Comparison of ENCODE assay signal across 11 cellular contexts in the genomic region with DNA sequence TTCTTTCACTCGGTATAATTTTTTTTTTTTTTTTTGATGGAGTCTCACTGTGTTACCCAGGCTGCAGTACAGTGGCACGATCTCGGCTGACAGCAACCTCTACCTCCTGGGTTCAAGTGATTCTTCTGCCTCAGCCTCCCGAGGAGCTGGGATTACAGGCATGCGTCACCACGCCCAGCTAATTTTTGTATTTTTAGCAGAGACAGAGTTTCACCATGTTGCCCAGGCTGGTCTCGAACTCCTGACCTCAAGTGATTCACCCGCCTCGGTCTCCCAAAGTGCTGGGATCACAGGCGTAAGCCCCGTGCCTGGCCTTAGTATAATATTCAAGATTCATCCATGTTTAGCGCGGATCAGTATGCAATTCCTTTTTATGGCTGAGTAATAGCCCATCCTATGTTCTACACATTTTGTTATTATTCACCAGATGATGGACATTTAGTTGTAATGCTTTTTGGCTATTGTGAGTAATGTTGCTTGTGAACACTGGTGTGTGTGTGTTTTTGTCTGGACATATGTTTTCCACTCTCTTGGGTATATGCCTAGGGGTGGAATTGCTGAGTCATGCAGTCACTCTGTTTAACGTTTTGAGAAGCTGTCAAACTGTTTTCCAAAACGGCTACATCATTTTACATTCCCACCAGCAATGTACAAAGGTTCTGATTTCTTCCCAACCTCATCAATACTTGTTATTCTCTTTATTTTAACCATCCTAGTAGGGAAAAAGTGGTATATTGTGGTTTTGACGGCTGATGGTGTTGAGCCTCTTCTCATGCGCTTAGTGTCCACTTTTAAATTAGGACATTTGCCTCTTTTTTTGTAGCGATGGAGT. TPM values are rescaled to one million over a fixed set of nuclear protein-coding genes. Genes with fewer than 3 reads are reported as not detected.
DNase-seq lines count a peak whose midpoint lies in the region; ATAC-seq and TF ChIP-seq lines count a peak whose summit lies in the region.
"Had no signal": no experiment of that assay in that cellular context is flagged by ENCODE, and none has a peak within 500 bp of the region (broad histone marks: within the 10 kb centered on the region; RNA-seq: fewer than 3 reads in every experiment).

No MANE protein-coding gene starts in this region.

- peaks cover 4 to 9% (median 6%) of the 10 kb centered on the region in 5 donors for H3K9me3 ChIP-seq in subcutaneous abdominal adipose tissue (ENCODE audit: control insufficient read depth in 5 of 5, low read length in 5 of 5)

- CTCF ChIA-PET in activated CD8-positive, alpha-beta T cell treated with anti-CD3 and anti-CD28 coated beads for 36 hours (lab: Charles Lee) = interaction anchor here (1.8 to 8.0 kb wide), 2 partner anchors 20 to 79 kb away, joined by 6 to 217 read pairs; a partner anchor contains a TSS
- CTCF ChIA-PET in activated CD8-positive, alpha-beta T cell treated with anti-CD3 and anti-CD28 coated beads, Interleukin-2, amount 10 ng/mL, durations not matched to agents 7 days and 5 days (lab: Charles Lee) = interaction anchor here (1.0 kb wide), 1 partner anchor 28 kb away, joined by 3 read pairs; no protein-coding TSS in a partner anchor

- no peak for ATAC-seq in activated CD8-positive, alpha-beta T cell treated with anti-CD3 and anti-CD28 coated beads for 36 hours
- ATAC-seq in activated CD8-positive, alpha-beta T cell treated with anti-CD3 and anti-CD28 coated beads, Interleukin-2, amount 10 ng/mL, durations not matched to agents 7 days and 5 days = no peak
- no peak for ATAC-seq in HG02885 (IDR thresholded peaks at IDR 0.05; ENCODE audit: poor library complexity, unreplicated experiment)

- no peaks in the 10 kb centered on the region for H3K27me3 Mint-ChIP-seq in activated CD8-positive, alpha-beta T cell treated with anti-CD3 and anti-CD28 coated beads for 36 hours
- no peaks in the 10 kb centered on the region for H3K27me3 Mint-ChIP-seq in activated CD8-positive, alpha-beta T cell treated with anti-CD3 and anti-CD28 coated beads, Interleukin-2, amount 10 ng/mL, durations not matched to agents 7 days and 5 days (ENCODE audit: low read depth)

- POLR2A ChIA-PET in activated CD8-positive, alpha-beta T cell treated with anti-CD3 and anti-CD28 coated beads for 36 hours (lab: Charles Lee) = interaction anchor here (1.0 to 1.3 kb wide), 2 partner anchors 19 to 77 kb away, joined by 3 to 6 read pairs; no protein-coding TSS in a partner anchor
- POLR2A ChIA-PET in activated CD8-positive, alpha-beta T cell treated with anti-CD3 and anti-CD28 coated beads, Interleukin-2, amount 10 ng/mL, durations not matched to agents 7 days and 5 days (lab: Charles Lee) = no interaction called here

- peaks cover 7% of the 10 kb centered on the region for H3K36me3 Mint-ChIP-seq in activated CD8-positive, alpha-beta T cell treated with anti-CD3 and anti-CD28 coated beads for 36 hours (ENCODE audit: low read depth)
- H3K36me3 Mint-ChIP-seq in activated CD8-positive, alpha-beta T cell treated with anti-CD3 and anti-CD28 coated beads, Interleukin-2, amount 10 ng/mL, durations not matched to agents 7 days and 5 days (ENCODE audit: low read depth) = peaks cover 7% of the 10 kb centered on the region

- no peak overlapping the region for H3K4me3 Mint-ChIP-seq in activated CD8-positive, alpha-beta T cell treated with anti-CD3 and anti-CD28 coated beads for 36 hours
- H3K4me3 Mint-ChIP-seq in activated CD8-positive, alpha-beta T cell treated with anti-CD3 and anti-CD28 coated beads, Interleukin-2, amount 10 ng/mL, durations not matched to agents 7 days and 5 days = no peak overlapping the region

- H3K27ac ChIP-seq in VCaP = peak overlapping the region; percentile 86; the same call in 1 of the 2 replicates
- H3K27ac ChIP-seq in subcutaneous abdominal adipose tissue (ENCODE audit: low read depth, low read length) = peak overlapping the region; percentile 87

- peaks cover 0 to 31% (median 23%) of the 10 kb centered on the region in 5 donors for H3K4me1 ChIP-seq in subcutaneous abdominal adipose tissue (ENCODE audit: control insufficient read depth in 5 of 5, insufficient read depth in 5 of 5, low read length in 5 of 5)
- H3K4me1 ChIP-seq: left lung had no signal

- peaks cover 33% of the 10 kb centered on the region for H3K4me1 Mint-ChIP-seq in activated CD8-positive, alpha-beta T cell treated with anti-CD3 and anti-CD28 coated beads for 36 hours (ENCODE audit: low read depth)
- peaks cover 48% of the 10 kb centered on the region for H3K4me1 Mint-ChIP-seq in activated CD8-positive, alpha-beta T cell treated with anti-CD3 and anti-CD28 coated beads, Interleukin-2, amount 10 ng/mL, durations not matched to agents 7 days and 5 days (ENCODE audit: low read depth)

- no peaks in the 10 kb centered on the region for H3K27me3 ChIP-seq in subcutaneous abdominal adipose tissue (ENCODE audit: control insufficient read depth in 5 of 5, insufficient read depth in 4 of 5, low read length in 5 of 5)
- H3K27me3 ChIP-seq: left lung, right atrium auricular region had no signal

- H3K9me3 Mint-ChIP-seq in activated CD8-positive, alpha-beta T cell treated with anti-CD3 and anti-CD28 coated beads for 36 hours = peaks cover 4% of the 10 kb centered on the region
- peaks cover 4% of the 10 kb centered on the region for H3K9me3 Mint-ChIP-seq in activated CD8-positive, alpha-beta T cell treated with anti-CD3 and anti-CD28 coated beads, Interleukin-2, amount 10 ng/mL, durations not matched to agents 7 days and 5 days (ENCODE audit: insufficient read depth)

- no peak for DNase-seq in activated CD8-positive, alpha-beta T cell treated with anti-CD3 and anti-CD28 coated beads for 36 hours
- no peak for DNase-seq in activated CD8-positive, alpha-beta T cell treated with anti-CD3 and anti-CD28 coated beads, Interleukin-2, amount 10 ng/mL, durations not matched to agents 7 days and 5 days
- DNase-seq in fibroblast of peridontal ligament (ENCODE audit: extremely low read depth) = peak; percentile 73
- no peak for DNase-seq in NOMO-1 treated with dmso at 0.1 percent for 144 hours (lab: John Stamatoyannopoulos, UW; ENCODE audit: unreplicated experiment)
- no peak for DNase-seq in kidney glomerular epithelial cell (lab: John Stamatoyannopoulos, UW)
- DNase-seq: NCI-H526 had no signal

- intact Hi-C loops in activated CD8-positive, alpha-beta T cell treated with anti-CD3 and anti-CD28 coated beads for 36 hours (cut with micrococcal nuclease) = no loop called here

- no peak overlapping the region for H3K4me3 ChIP-seq in subcutaneous abdominal adipose tissue (ENCODE audit: low read depth in 1 of 5, low read length in 5 of 5)
- H3K4me3 ChIP-seq: left lung had no signal

- H3K36me3 ChIP-seq in subcutaneous abdominal adipose tissue (ENCODE audit: control insufficient read depth in 5 of 5, insufficient read depth in 5 of 5, low read length in 5 of 5) = no peaks in the 10 kb centered on the region
- H3K36me3 ChIP-seq: left lung, right atrium auricular region had no signal

- H3K27ac Mint-ChIP-seq in activated CD8-positive, alpha-beta T cell treated with anti-CD3 and anti-CD28 coated beads for 36 hours = peak overlapping the region; percentile 58
- no peak overlapping the region for H3K27ac Mint-ChIP-seq in activated CD8-positive, alpha-beta T cell treated with anti-CD3 and anti-CD28 coated beads, Interleukin-2, amount 10 ng/mL, durations not matched to agents 7 days and 5 days

- no peak for TF ChIP-seq CTCF in activated CD8-positive, alpha-beta T cell treated with anti-CD3 and anti-CD28 coated beads for 36 hours (IDR thresholded peaks at IDR 0.05)
- TF ChIP-seq CTCF in VCaP (conservative IDR thresholded peaks at IDR 0.05) = no peak

- no peak overlapping the region for H3K9ac ChIP-seq in subcutaneous abdominal adipose tissue (ENCODE audit: low read length in 5 of 5)

RNA-seq across cellular contexts. Expression of a gene that starts 22.9 kb away (rescaled TPM):
- 10 to 100 TPM; 30.4 to 31.7 TPM for total RNA-seq in activated CD8-positive, alpha-beta T cell treated with anti-CD3 and anti-CD28 coated beads for 36 hours
- total RNA-seq in activated CD8-positive, alpha-beta T cell treated with anti-CD3 and anti-CD28 coated beads, Interleukin-2, amount 10 ng/mL, durations not matched to agents 7 days and 5 days = 10 to 100 TPM; 46.0 to 47.7 TPM

RNA-seq across cellular contexts. Expression of a gene that starts 26.9 kb away (rescaled TPM):
- 10 to 100 TPM; 33.3 to 36.6 TPM for total RNA-seq in activated CD8-positive, alpha-beta T cell treated with anti-CD3 and anti-CD28 coated beads for 36 hours
- 10 to 100 TPM; 38.7 to 41.0 TPM for total RNA-seq in activated CD8-positive, alpha-beta T cell treated with anti-CD3 and anti-CD28 coated beads, Interleukin-2, amount 10 ng/mL, durations not matched to agents 7 days and 5 days
